Comparison of ENCODE assay signal across 28 cellular contexts in genomic region chr7:70459546-70459945, GRCh38.
"Had no signal": no experiment of that assay in that cellular context is flagged by ENCODE, and none has a peak within 500 bp of the region (broad histone marks: within the 10 kb centered on the region; RNA-seq: fewer than 3 reads in every experiment).

No MANE protein-coding gene starts in this region.

- H3K4me3 Mint-ChIP-seq: activated CD4-positive, alpha-beta memory T cell treated with anti-CD3 and anti-CD28 coated beads, Interleukin-2, amount 10 ng/mL, durations not matched to agents 7 days and 5 days; activated CD4-positive, alpha-beta T cell treated with anti-CD3 and anti-CD28 coated beads, Interleukin-2, amount 10 ng/mL, durations not matched to agents 7 days and 5 days; activated naive CD4-positive, alpha-beta T cell treated with anti-CD3 and anti-CD28 coated beads, Interleukin-2, amount 50 U/mL, for 24 hours; activated naive CD8-positive, alpha-beta T cell treated with anti-CD3 and anti-CD28 coated beads, Interleukin-2, amount 50 U/mL, for 24 hours; activated T-cell treated with anti-CD3 and anti-CD28 coated beads, Interleukin-2, amount 50 U/mL, for 4 hours; activated T-helper 17 cell treated with anti-CD3 and anti-CD28 coated beads, Interleukin-2, amount 50 U/mL, for 72 hours; memory B cell; natural killer cell; stimulated activated memory B cell treated with anti-CD40 and anti-IgM and Interleukin-4, amounts not matched to agents 10 μg/mL and 1 μg/mL and 100 μg/mL, for 72 hours; T-helper 17 cell had no signal

- H3K27ac Mint-ChIP-seq: activated CD4-positive, alpha-beta memory T cell treated with anti-CD3 and anti-CD28 coated beads, Interleukin-2, amount 10 ng/mL, durations not matched to agents 7 days and 5 days; activated CD4-positive, alpha-beta T cell treated with anti-CD3 and anti-CD28 coated beads, Interleukin-2, amount 10 ng/mL, durations not matched to agents 7 days and 5 days; activated naive CD4-positive, alpha-beta T cell treated with anti-CD3 and anti-CD28 coated beads, Interleukin-2, amount 50 U/mL, for 24 hours; activated naive CD8-positive, alpha-beta T cell treated with anti-CD3 and anti-CD28 coated beads, Interleukin-2, amount 50 U/mL, for 24 hours; activated T-helper 17 cell treated with anti-CD3 and anti-CD28 coated beads, Interleukin-2, amount 50 U/mL, for 72 hours; memory B cell; natural killer cell; stimulated activated memory B cell treated with anti-CD40 and anti-IgM and Interleukin-4, amounts not matched to agents 10 μg/mL and 1 μg/mL and 100 μg/mL, for 72 hours; T-helper 17 cell had no signal

- H3K4me2 ChIP-seq: smooth muscle cell had no signal

- H3K27ac ChIP-seq: gastrocnemius medialis, right atrium auricular region, stomach, tibial artery had no signal

- H3K9me3 ChIP-seq: gastrocnemius medialis, right atrium auricular region, stomach, tibial artery had no signal

- ATAC-seq: activated naive CD8-positive, alpha-beta T cell treated with anti-CD3 and anti-CD28 coated beads, Interleukin-2, amount 50 U/mL, for 24 hours; activated T-cell treated with anti-CD3 and anti-CD28 coated beads, Interleukin-2, amount 50 U/mL, for 4 hours; activated T-helper 17 cell treated with anti-CD3 and anti-CD28 coated beads, Interleukin-2, amount 50 U/mL, for 72 hours; gastrocnemius medialis; left colon; natural killer cell; stimulated activated memory B cell treated with anti-CD40 and anti-IgM and Interleukin-4, amounts not matched to agents 10 μg/mL and 1 μg/mL and 100 μg/mL, for 72 hours; T-helper 17 cell had no signal

- DNase-seq: activated CD4-positive, alpha-beta memory T cell treated with anti-CD3 and anti-CD28 coated beads, Interleukin-2, amount 10 ng/mL, durations not matched to agents 7 days and 5 days; activated CD4-positive, alpha-beta T cell treated with anti-CD3 and anti-CD28 coated beads, Interleukin-2, amount 10 ng/mL, durations not matched to agents 7 days and 5 days; activated CD4-positive, CD25-positive, alpha-beta regulatory T cell treated with anti-CD3 and anti-CD28 coated beads, Interleukin-2, amount 50 U/mL, for 72 hours; activated CD8-positive, alpha-beta memory T cell treated with anti-CD3 and anti-CD28 coated beads, Interleukin-2, amount 50 U/mL, for 48 hours; activated naive CD8-positive, alpha-beta T cell treated with anti-CD3 and anti-CD28 coated beads, Interleukin-2, amount 50 U/mL, for 24 hours; activated T-cell treated with anti-CD3 and anti-CD28 coated beads, Interleukin-2, amount 50 U/mL, for 4 hours; amygdala; central memory CD4-positive, alpha-beta T cell; dermis blood vessel endothelial cell; effector CD4-positive, alpha-beta T cell; gastrocnemius medialis; glutamatergic neuron; kidney; left colon; natural killer cell; stimulated activated CD4-positive, alpha-beta T cell treated with anti-CD3 and anti-CD28 coated beads, Interleukin-1b, Interleukin-23, amount 100 ng/mL, for 48 hours; stimulated activated CD4-positive, alpha-beta T cell treated with anti-CD3 and anti-CD28 coated beads, Interleukin-4, amount 100 ng/mL, for 4 hours; stimulated activated CD8-positive, alpha-beta memory T cell treated with anti-CD3 and anti-CD28 coated beads, Interleukin-4, amount 100 ng/mL, for 48 hours; stomach; T-helper 17 cell; T1000; tibial artery had no signal

- H3K36me3 ChIP-seq: gastrocnemius medialis, right atrium auricular region, stomach, tibial artery had no signal

- H3K9me3 Mint-ChIP-seq: activated CD4-positive, alpha-beta T cell treated with anti-CD3 and anti-CD28 coated beads, Interleukin-2, amount 10 ng/mL, durations not matched to agents 7 days and 5 days; activated naive CD4-positive, alpha-beta T cell treated with anti-CD3 and anti-CD28 coated beads, Interleukin-2, amount 50 U/mL, for 24 hours; activated naive CD8-positive, alpha-beta T cell treated with anti-CD3 and anti-CD28 coated beads, Interleukin-2, amount 50 U/mL, for 24 hours; activated T-cell treated with anti-CD3 and anti-CD28 coated beads, Interleukin-2, amount 50 U/mL, for 4 hours; activated T-helper 17 cell treated with anti-CD3 and anti-CD28 coated beads, Interleukin-2, amount 50 U/mL, for 72 hours; memory B cell; natural killer cell; stimulated activated memory B cell treated with anti-CD40 and anti-IgM and Interleukin-4, amounts not matched to agents 10 μg/mL and 1 μg/mL and 100 μg/mL, for 72 hours had no signal

- H3K36me3 Mint-ChIP-seq: activated naive CD4-positive, alpha-beta T cell treated with anti-CD3 and anti-CD28 coated beads, Interleukin-2, amount 50 U/mL, for 24 hours; natural killer cell; stimulated activated memory B cell treated with anti-CD40 and anti-IgM and Interleukin-4, amounts not matched to agents 10 μg/mL and 1 μg/mL and 100 μg/mL, for 72 hours had no signal

- H3K4me1 Mint-ChIP-seq: activated CD4-positive, alpha-beta memory T cell treated with anti-CD3 and anti-CD28 coated beads, Interleukin-2, amount 10 ng/mL, durations not matched to agents 7 days and 5 days; activated naive CD4-positive, alpha-beta T cell treated with anti-CD3 and anti-CD28 coated beads, Interleukin-2, amount 50 U/mL, for 24 hours; activated T-helper 17 cell treated with anti-CD3 and anti-CD28 coated beads, Interleukin-2, amount 50 U/mL, for 72 hours had no signal

- H3K27me3 Mint-ChIP-seq: activated CD4-positive, alpha-beta memory T cell treated with anti-CD3 and anti-CD28 coated beads, Interleukin-2, amount 10 ng/mL, durations not matched to agents 7 days and 5 days; activated CD4-positive, alpha-beta T cell treated with anti-CD3 and anti-CD28 coated beads, Interleukin-2, amount 10 ng/mL, durations not matched to agents 7 days and 5 days; activated naive CD4-positive, alpha-beta T cell treated with anti-CD3 and anti-CD28 coated beads, Interleukin-2, amount 50 U/mL, for 24 hours; activated naive CD8-positive, alpha-beta T cell treated with anti-CD3 and anti-CD28 coated beads, Interleukin-2, amount 50 U/mL, for 24 hours; activated T-helper 17 cell treated with anti-CD3 and anti-CD28 coated beads, Interleukin-2, amount 50 U/mL, for 72 hours; memory B cell; stimulated activated memory B cell treated with anti-CD40 and anti-IgM and Interleukin-4, amounts not matched to agents 10 μg/mL and 1 μg/mL and 100 μg/mL, for 72 hours; T-helper 17 cell had no signal

- H3K4me1 ChIP-seq: gastrocnemius medialis had no signal

- H3K4me3 ChIP-seq: gastrocnemius medialis, right atrium auricular region, smooth muscle cell, stomach, tibial artery had no signal

- H3K27me3 ChIP-seq: gastrocnemius medialis, right atrium auricular region, stomach, tibial artery had no signal
